Comparison of ENCODE assay signal across 9 cellular contexts in the genomic region with DNA sequence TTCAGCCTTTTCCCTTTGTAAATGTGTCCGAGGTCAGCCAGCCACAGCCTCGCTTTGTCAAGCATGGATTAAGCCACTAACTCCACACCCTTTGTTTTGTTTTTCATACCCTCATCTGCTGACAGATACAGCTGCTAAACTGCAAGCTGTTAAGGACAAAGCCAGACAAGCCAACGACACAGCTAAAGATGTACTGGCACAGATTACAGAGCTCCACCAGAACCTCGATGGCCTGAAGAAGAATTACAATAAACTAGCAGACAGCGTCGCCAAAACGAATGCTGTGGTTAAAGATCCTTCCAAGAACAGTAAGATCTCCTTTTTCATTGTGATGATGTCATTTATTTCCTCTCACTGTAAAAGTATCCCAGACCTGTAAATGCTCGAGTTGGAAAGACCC.
DNase-seq lines count a peak whose midpoint lies in the region; ATAC-seq and TF ChIP-seq lines count a peak whose summit lies in the region.
"Had no signal": no experiment of that assay in that cellular context is flagged by ENCODE, and none has a peak within 500 bp of the region (broad histone marks: within the 10 kb centered on the region; RNA-seq: fewer than 3 reads in every experiment).

No MANE protein-coding gene starts in this region.

- H3K27me3 ChIP-seq in H9 (ENCODE audit: insufficient read depth, low read length) (no peaks in the 10 kb centered on the region), vagina (no peaks in the 10 kb centered on the region)
- H3K27me3 ChIP-seq: pancreas had no signal

- no peaks in the 10 kb centered on the region; the same call in 1 of the 2 replicates for H3K4me1 ChIP-seq in H9 (ENCODE audit: insufficient read depth, low read length)
- peaks cover 10% of the 10 kb centered on the region for H3K4me1 ChIP-seq in vagina
- H3K4me1 ChIP-seq: pancreas had no signal

- no peak overlapping the region for H4K5ac ChIP-seq in H9 (ENCODE audit: insufficient read length, low read depth, low read length)

- WGBS in H9 (ENCODE audit: extremely low coverage, insufficient read length, low lambda C conversion rate), result no CpG with 5 or more reads among the region's 8 CpGs

- TF ChIP-seq POLR2A in erythroblast (IDR thresholded peaks at IDR 0.05; ENCODE audit: low read length) (no peak), vagina (IDR thresholded peaks at IDR 0.05) (no peak)

- H3K9me3 Mint-ChIP-seq in H9, result no peaks in the 10 kb centered on the region

- no peak overlapping the region for H3K4ac ChIP-seq in H9 (ENCODE audit: low read depth, low read length)

- H2BK15ac ChIP-seq in H9 (ENCODE audit: low read depth, low read length), result no peak overlapping the region

- H3K18ac ChIP-seq in H9 (ENCODE audit: insufficient read length, low read depth, low read length), result no peak overlapping the region

- H2BK5ac ChIP-seq in H9 (ENCODE audit: insufficient read length, low read length), result no peak overlapping the region

- no peaks in the 10 kb centered on the region for H3K36me3 Mint-ChIP-seq in H9 (ENCODE audit: insufficient read depth in 1 of 3, low read depth in 3 of 3)

- H4K91ac ChIP-seq in H9 (ENCODE audit: insufficient read length, low read depth, low read length), result no peak overlapping the region

- peak overlapping the region; percentile 24 to 28; a peak in 1 of 5 replicates for H3K4me3 Mint-ChIP-seq in H9

- no peaks in the 10 kb centered on the region for H3K27me3 Mint-ChIP-seq in H9 (ENCODE audit: low read depth)

- DNase-seq in H9 (peak; percentile 34), OCI-M1 (lab: John Stamatoyannopoulos, UW) (peak; percentile 89), erythroblast (lab: John Stamatoyannopoulos, UW) (peak; percentile 10 to 25), myocyte (ENCODE audit: low read depth) (peak; percentile 28), vagina (ENCODE audit: extremely low spot score in 2 of 2) (no peak), DMS153 (lab: John Stamatoyannopoulos, UW) (no peak), KG1 (lab: John Stamatoyannopoulos, UW) (no peak)
- DNase-seq: pancreas had no signal

- H3K4me2 ChIP-seq in H9 (ENCODE audit: insufficient read depth, insufficient read length, low read length), result peak overlapping the region; percentile 19

- H3K79me1 ChIP-seq in H9 (ENCODE audit: insufficient read depth, low read depth, low read length, poor library complexity, severe bottlenecking), result no peaks in the 10 kb centered on the region

- H4K20me1 ChIP-seq in H9 (ENCODE audit: control insufficient read depth, insufficient read depth, insufficient read length), result no peaks in the 10 kb centered on the region

- peak overlapping the region; percentile 75 for H2BK20ac ChIP-seq in H9 (ENCODE audit: low read depth, low read length, poor library complexity, severe bottlenecking)

- no peak overlapping the region for H2AK5ac ChIP-seq in H9 (ENCODE audit: insufficient read length, low read length)

- H3K9ac ChIP-seq in H9 (ENCODE audit: extremely low read depth, insufficient read length, low read length), result no peak overlapping the region

- H3K23ac ChIP-seq in H9 (ENCODE audit: insufficient read length, low read depth, low read length), result no peak overlapping the region

- peaks cover 18 to 25% of the 10 kb centered on the region in 2 experiments for H3K4me1 Mint-ChIP-seq in H9

- ATAC-seq in GM21825 (IDR thresholded peaks at IDR 0.05; ENCODE audit: unreplicated experiment), result no peak
- ATAC-seq: pancreas had no signal

- TF ChIP-seq CTCF in H9 (conservative IDR thresholded peaks at IDR 0.05), result no peak
- TF ChIP-seq CTCF in vagina (IDR thresholded peaks at IDR 0.05), result no peak

- no peak overlapping the region for H3K56ac ChIP-seq in H9 (ENCODE audit: insufficient read length, low read depth, low read length)

- peak overlapping the region in 2 of 3 experiments; percentile 62 to 98; a peak in 4 of 7 replicates for H3K27ac Mint-ChIP-seq in H9

- H3K23me2 ChIP-seq in H9 (ENCODE audit: insufficient read length, low read depth, low read length, poor library complexity, severe bottlenecking), result no peaks in the 10 kb centered on the region

- peak overlapping the region; percentile 77 for H2AFZ ChIP-seq in H9 (ENCODE audit: low read length)

- no peak overlapping the region for H4K8ac ChIP-seq in H9 (replicated peaks; ENCODE audit: insufficient read length, low read depth, low read length)

- H2BK12ac ChIP-seq in H9 (ENCODE audit: insufficient read length, low read depth, low read length), result no peak overlapping the region

- no peaks in the 10 kb centered on the region for H3K36me3 ChIP-seq in vagina
- H3K36me3 ChIP-seq: pancreas had no signal

- no peak overlapping the region for H3K14ac ChIP-seq in H9 (ENCODE audit: insufficient read depth, low read length)

- no peak overlapping the region for H3K4me3 ChIP-seq in vagina
- H3K4me3 ChIP-seq: pancreas had no signal

- intact Hi-C loops in vagina (cut with DNase I), result no loop called here

- H3K9me3 ChIP-seq in H9 (ENCODE audit: control insufficient read depth, low read depth, low read length) (no peaks in the 10 kb centered on the region), vagina (no peaks in the 10 kb centered on the region)
- H3K9me3 ChIP-seq: pancreas had no signal

- no peaks in the 10 kb centered on the region for H3K79me2 ChIP-seq in H9 (ENCODE audit: insufficient read depth, low read length)

- peak overlapping the region; percentile 48 for H2BK120ac ChIP-seq in H9 (ENCODE audit: low read depth, low read length, poor library complexity, severe bottlenecking)

- no peak overlapping the region for H3K27ac ChIP-seq in H9 (ENCODE audit: insufficient read length, low read depth, low read length)
- H3K27ac ChIP-seq in vagina, result no peak overlapping the region
- H3K27ac ChIP-seq: pancreas had no signal

- no peak overlapping the region for H3T11ph ChIP-seq in H9 (ENCODE audit: low read length)

Comparison
In these comparisons a context has a peak if more than half of its experiments do, and no peak if none do; other contexts are left out.
1. DNase-seq: peak in H9 (single experiment), OCI-M1 (single experiment), erythroblast (2 of 2) and myocyte (single experiment); none in vagina (0 of 2), DMS153 (single experiment) and KG1 (single experiment).